ENCODE assay signal across 1 cellular context in genomic region chr20:20412750-20413149, GRCh38.
TF ChIP-seq lines count a peak whose summit lies in the region.

No MANE protein-coding gene starts in this region.

TF ChIP-seq in HEK293, 187 proteins besides CTCF, POLR2A, EP300 and RAD21 (continued from another document):
- TF ChIP-seq ZBTB26 (tag by site-specific recombination; optimal IDR thresholded peaks at IDR 0.05), result no peak
- no peak for TF ChIP-seq ZNF596 (tag by site-specific recombination; IDR thresholded peaks at IDR 0.05)
- TF ChIP-seq ZNF785 (tag by site-specific recombination; IDR thresholded peaks at IDR 0.05), result no peak
- TF ChIP-seq ZNF157 (tag by site-specific recombination; IDR thresholded peaks at IDR 0.05), result no peak
- no peak for TF ChIP-seq ZNF473 (tag by site-specific recombination; IDR thresholded peaks at IDR 0.05)
- TF ChIP-seq ATF2 (tag by site-specific recombination; IDR thresholded peaks at IDR 0.05; ENCODE audit: low read depth), result peak; percentile 85
- no peak for TF ChIP-seq SCRT1 (tag by site-specific recombination; IDR thresholded peaks at IDR 0.05; ENCODE audit: borderline replicate concordance)
- TF ChIP-seq ZNF449 (tag by site-specific recombination; IDR thresholded peaks at IDR 0.05), result no peak
- TF ChIP-seq ZNF548 (tag by site-specific recombination; IDR thresholded peaks at IDR 0.05), result no peak
- TF ChIP-seq ZNF549 (tag by site-specific recombination; IDR thresholded peaks at IDR 0.05), result no peak
- TF ChIP-seq KLF17 (tag by site-specific recombination; IDR thresholded peaks at IDR 0.05), result no peak
- TF ChIP-seq ZNF571 (tag by site-specific recombination; IDR thresholded peaks at IDR 0.05), result no peak
- no peak for TF ChIP-seq OVOL3 (tag by site-specific recombination; IDR thresholded peaks at IDR 0.05)
- 0 out of 2 replicates have a peak, but pooled peaks have one; percentile 35 for TF ChIP-seq ZBTB17 (tag by site-specific recombination; IDR thresholded peaks at IDR 0.05)
- no peak for TF ChIP-seq ZNF623 (tag by site-specific recombination; IDR thresholded peaks at IDR 0.05)
- TF ChIP-seq PRDM1 (tag by site-specific recombination; IDR thresholded peaks at IDR 0.05), result peak; percentile 41; the same call in 1 of the 2 replicates
- TF ChIP-seq ZSCAN30 (tag by site-specific recombination; IDR thresholded peaks at IDR 0.05), result peak; percentile 75
- TF ChIP-seq ZNF501 (tag by site-specific recombination; IDR thresholded peaks at IDR 0.05), result no peak
- peak; percentile 85 for TF ChIP-seq ZIC2 (tag by site-specific recombination; IDR thresholded peaks at IDR 0.05)
- no peak for TF ChIP-seq ZNF530 (tag by site-specific recombination; IDR thresholded peaks at IDR 0.05; ENCODE audit: low read depth)
- TF ChIP-seq ZNF24 (tag by site-specific recombination; IDR thresholded peaks at IDR 0.05), result no peak
- no peak for TF ChIP-seq ZNF704 (tag by site-specific recombination; IDR thresholded peaks at IDR 0.05)
- TF ChIP-seq TSHZ1 (tag by site-specific recombination; IDR thresholded peaks at IDR 0.05; ENCODE audit: borderline replicate concordance), result peak; percentile 64; the same call in 1 of the 2 replicates
- TF ChIP-seq ZNF133 (tag by site-specific recombination; IDR thresholded peaks at IDR 0.05), result no peak
- TF ChIP-seq ZBTB48 (tag by site-specific recombination; IDR thresholded peaks at IDR 0.05), result no peak
- peak; percentile 17; the same call in 1 of the 2 replicates for TF ChIP-seq ZNF335 (tag by site-specific recombination; conservative IDR thresholded peaks at IDR 0.05)
- no peak for TF ChIP-seq PRDM2 (tag by site-specific recombination; IDR thresholded peaks at IDR 0.05; ENCODE audit: borderline replicate concordance)
- peak; percentile 57; the same call in 1 of the 2 replicates for TF ChIP-seq ZNF366 (tag by site-specific recombination; conservative IDR thresholded peaks at IDR 0.05)
- no peak for TF ChIP-seq ZBTB6 (tag by site-specific recombination; IDR thresholded peaks at IDR 0.05)
- peak; percentile 52; the same call in 1 of the 2 replicates for TF ChIP-seq ZEB2 (tag by site-specific recombination; IDR thresholded peaks at IDR 0.05)
- TF ChIP-seq SP7 (tag by site-specific recombination; IDR thresholded peaks at IDR 0.05), result peak; percentile 77
- TF ChIP-seq ZNF664 (tag by site-specific recombination; IDR thresholded peaks at IDR 0.05), result peak; percentile 90
- TF ChIP-seq ZNF654 (tag by site-specific recombination; IDR thresholded peaks at IDR 0.05; ENCODE audit: low read depth), result 0 out of 2 replicates have a peak, but pooled peaks have one; percentile 5
- TF ChIP-seq ZFP37 (tag by site-specific recombination; IDR thresholded peaks at IDR 0.05), result no peak
- TF ChIP-seq GLIS1 (tag by site-specific recombination; IDR thresholded peaks at IDR 0.05), result peak; percentile 48
- peak; percentile 79 for TF ChIP-seq ZBTB21 (tag by site-specific recombination; IDR thresholded peaks at IDR 0.05)
- TF ChIP-seq ZNF146 (tag by site-specific recombination; IDR thresholded peaks at IDR 0.05), result no peak
- no peak for TF ChIP-seq ZNF19 (tag by site-specific recombination; IDR thresholded peaks at IDR 0.05; ENCODE audit: low read depth)
- TF ChIP-seq ZNF626 (tag by site-specific recombination; IDR thresholded peaks at IDR 0.05), result no peak
- peak; percentile 79 for TF ChIP-seq ZNF600 (tag by site-specific recombination; IDR thresholded peaks at IDR 0.05)
- no peak for TF ChIP-seq ZBTB49 (tag by site-specific recombination; IDR thresholded peaks at IDR 0.05; ENCODE audit: low read depth)
- TF ChIP-seq SALL2 (tag by site-specific recombination; IDR thresholded peaks at IDR 0.05; ENCODE audit: borderline replicate concordance), result no peak
- no peak for TF ChIP-seq WT1 (tag by site-specific recombination; IDR thresholded peaks at IDR 0.05)
- peak; percentile 38; the same call in 1 of the 2 replicates for TF ChIP-seq ZNF843 (tag by site-specific recombination; IDR thresholded peaks at IDR 0.05)
TF ChIP-seq in HEK293: peak in this region for 26.
